Comparison of ENCODE assay signal across 8 cellular contexts in the genomic region with DNA sequence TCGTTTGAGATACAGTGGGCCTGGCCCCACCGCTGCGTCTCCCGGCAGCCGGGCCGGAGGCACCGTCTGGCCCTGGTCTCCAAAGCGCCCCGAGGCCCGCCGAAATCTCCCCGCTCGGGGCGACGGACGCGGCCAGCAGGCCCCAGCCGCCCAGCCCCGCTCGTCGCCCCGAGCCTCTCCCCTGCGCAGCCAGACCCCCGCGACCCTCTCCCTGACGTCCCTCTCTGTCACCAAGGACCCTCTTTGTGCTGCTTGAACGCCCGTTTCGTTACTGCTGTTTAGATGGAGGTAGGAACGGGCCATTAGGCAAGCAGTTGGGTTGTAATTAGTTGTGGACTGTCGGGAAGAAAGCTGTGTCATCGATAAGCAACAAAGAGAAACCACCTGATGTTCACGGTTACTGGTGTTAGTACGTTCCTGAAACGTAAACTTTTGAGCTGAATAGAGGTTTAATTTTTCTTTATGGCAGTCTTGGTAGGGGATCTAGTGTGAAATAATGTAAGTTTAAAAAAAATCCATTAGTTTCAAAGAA. TPM values are rescaled to one million over a fixed set of nuclear protein-coding genes. Genes with fewer than 3 reads are reported as not detected.
A peak's percentile ranks its signal among the peaks of the same experiment; 100 is the strongest.
DNase-seq lines count a peak whose midpoint lies in the region; ATAC-seq lines count a peak whose summit lies in the region.

No MANE protein-coding gene starts in this region.

- H3K36me3 Mint-ChIP-seq in T-cell: peaks cover 20% of the 10 kb centered on the region

- POLR2A ChIA-PET in T-cell (lab: Charles Lee): interaction anchor here in 1 of 2 donors (0.6 to 2.0 kb wide), 9 partner anchors 10 to 1158 kb away, joined by 3 to 11 read pairs (median 4); a partner anchor contains a TSS

- DNase-seq in NCI-H510A treated with DMSO at 0.1 percent for 48 hours (lab: John Stamatoyannopoulos, UW): peak; percentile 62
- DNase-seq in NCI-H510A (lab: John Stamatoyannopoulos, UW): no peak
- peak; percentile 49 for DNase-seq in H4 (ENCODE audit: low spot score)
- peak; percentile 40 for DNase-seq in LHCN-M2 (ENCODE audit: low read depth)
- DNase-seq in T-cell: peak in 19 of 34 experiments; percentile 1 to 45 (median 18)
- peak; percentile 39 for DNase-seq in cerebellar cortex (ENCODE audit: low spot score)
- DNase-seq in kidney tubule cell (ENCODE audit: low spot score): peak; percentile 66
- peak; percentile 27 for DNase-seq in stimulated activated CD8-positive, alpha-beta memory T cell treated with anti-CD3 and anti-CD28 coated beads, Interleukin-12 subunit alpha, Interleukin-12 subunit beta, amount 100 ng/mL, for 4 hours (ENCODE audit: low read depth)

- peaks cover 0 to 4% (median 3%) of the 10 kb centered on the region in 3 donors for H3K9me3 Mint-ChIP-seq in T-cell

- peak overlapping the region; percentile 94 to 98 for H3K27ac Mint-ChIP-seq in T-cell

- no peaks in the 10 kb centered on the region for H3K27me3 Mint-ChIP-seq in T-cell

- H3K4me1 Mint-ChIP-seq in T-cell: peaks cover 41 to 47% (median 43%) of the 10 kb centered on the region in 3 donors

- H3K4me3 Mint-ChIP-seq in T-cell: peak overlapping the region; percentile 91 to 97 (median 97)

- peak; percentile 2 to 33 (median 26) for ATAC-seq in T-cell (replicated peaks in 1 of 4)

- CTCF ChIA-PET in T-cell (lab: Charles Lee): interaction anchor here (0.5 to 1.7 kb wide), 5 partner anchors 55 to 839 kb away, joined by 3 to 5 read pairs (median 3); a partner anchor contains a TSS

RNA-seq across cellular contexts. Expression of a gene that starts 0.7 kb away (rescaled TPM):
- 24.2 and 31.4 TPM in 2 replicates for total RNA-seq in H4 (2014; rRNA removed; shearing (Covaris generic))
- total RNA-seq in LHCN-M2 (2014; rRNA removed) (44.1 and 56.4 TPM in 2 replicates), T-cell (100 to 1,000 TPM in 4 of 5 donors, 10 to 100 TPM in 1; 96.6 to 140 (median 121) TPM)
- 26.1 TPM for polyA plus RNA-seq in LHCN-M2 (2012)
